In genomic region chr2:37020887-37021796, GRCh38 we compare ENCODE assay signal across 18 cellular contexts. TPM values are rescaled to one million over a fixed set of nuclear protein-coding genes. Genes with fewer than 3 reads are reported as not detected.
DNase-seq lines count a peak whose midpoint lies in the region; ATAC-seq, FAIRE-seq and TF ChIP-seq lines count a peak whose summit lies in the region.
"Had no signal": no experiment of that assay in that cellular context is flagged by ENCODE, and none has a peak within 500 bp of the region (broad histone marks: within the 10 kb centered on the region; RNA-seq: fewer than 3 reads in every experiment).

No MANE protein-coding gene starts in this region.

- peak overlapping the region; percentile 44 for H3K27ac Mint-ChIP-seq in activated T-cell treated with anti-CD3 and anti-CD28 coated beads, Interleukin-2, amount 50 U/mL, for 24 hours
- H3K27ac Mint-ChIP-seq in mesothelial cell of epicardium: peak overlapping the region; percentile 86
- H3K27ac Mint-ChIP-seq: naive thymus-derived CD8-positive, alpha-beta T cell had no signal

- H3K4me1 Mint-ChIP-seq in activated T-cell treated with anti-CD3 and anti-CD28 coated beads, Interleukin-2, amount 50 U/mL, for 24 hours (ENCODE audit: low read depth): no peaks in the 10 kb centered on the region
- peaks cover 17% of the 10 kb centered on the region for H3K4me1 Mint-ChIP-seq in mesothelial cell of epicardium

- no peak overlapping the region for H3K4me3 Mint-ChIP-seq in activated T-cell treated with anti-CD3 and anti-CD28 coated beads, Interleukin-2, amount 50 U/mL, for 24 hours
- no peak overlapping the region for H3K4me3 Mint-ChIP-seq in mesothelial cell of epicardium
- H3K4me3 Mint-ChIP-seq: brain; naive thymus-derived CD8-positive, alpha-beta T cell had no signal

- no peaks in the 10 kb centered on the region for H3K9me3 ChIP-seq in thoracic aorta
- H3K9me3 ChIP-seq: Peyer's patch, testis had no signal

- no peaks in the 10 kb centered on the region for H3K27me3 ChIP-seq in thoracic aorta (replicated peaks; ENCODE audit: insufficient read depth)
- H3K27me3 ChIP-seq: Peyer's patch, testis had no signal

- H3K4me3 ChIP-seq in thoracic aorta: no peak overlapping the region
- H3K4me3 ChIP-seq: Peyer's patch, testis had no signal

- peaks cover 79% of the 10 kb centered on the region for H3K36me3 Mint-ChIP-seq in activated T-cell treated with anti-CD3 and anti-CD28 coated beads, Interleukin-2, amount 50 U/mL, for 24 hours (ENCODE audit: low read depth)
- H3K36me3 Mint-ChIP-seq in mesothelial cell of epicardium: peaks cover 27% of the 10 kb centered on the region

- no peaks in the 10 kb centered on the region for H3K9me3 Mint-ChIP-seq in activated T-cell treated with anti-CD3 and anti-CD28 coated beads, Interleukin-2, amount 50 U/mL, for 24 hours
- H3K9me3 Mint-ChIP-seq in mesothelial cell of epicardium: no peaks in the 10 kb centered on the region
- H3K9me3 Mint-ChIP-seq: brain; naive thymus-derived CD8-positive, alpha-beta T cell had no signal

- DNase-seq in activated T-cell treated with anti-CD3 and anti-CD28 coated beads, Interleukin-2, amount 50 U/mL, for 24 hours: no peak
- DNase-seq in activated T-cell treated with anti-CD3 and anti-CD28 coated beads, Interleukin-2, amount 50 U/mL, for 1 hour: no peak
- DNase-seq in mesothelial cell of epicardium (ENCODE audit: low spot score in 2 of 2, unreplicated experiment in 2 of 2): no peak
- DNase-seq in thoracic aorta (ENCODE audit: low spot score): no peak
- DNase-seq in inferior parietal cortex (ENCODE audit: extremely low spot score): no peak
- DNase-seq: 8988T; activated CD4-positive, alpha-beta T cell treated with anti-CD3 and anti-CD28 coated beads for 4 hours; GF-D8; naive thymus-derived CD8-positive, alpha-beta T cell; NCI-H1417; NCI-H446 treated with DMSO at 0.1 percent for 48 hours; T-helper 2 cell had no signal

- no peak for TF ChIP-seq CTCF in mesothelial cell of epicardium (IDR thresholded peaks at IDR 0.05; ENCODE audit: unreplicated experiment)
- no peak for TF ChIP-seq CTCF in thoracic aorta (IDR thresholded peaks at IDR 0.05)

- peaks cover 18% of the 10 kb centered on the region for H3K36me3 ChIP-seq in thoracic aorta

- FAIRE-seq in endometrium (lab: Jason Lieb, UNC): peak; percentile 91

- H3K27ac ChIP-seq in thoracic aorta: peak overlapping the region; percentile 54 to 71

- ATAC-seq in thoracic aorta (ENCODE audit: insufficient number of reproducible peaks, low FRiP score, low read depth): no peak
- ATAC-seq in GM21717 (IDR thresholded peaks at IDR 0.05; ENCODE audit: unreplicated experiment): no peak
- ATAC-seq in GM21526 (IDR thresholded peaks at IDR 0.05; ENCODE audit: low FRiP score, unreplicated experiment): no peak
- ATAC-seq: naive thymus-derived CD8-positive, alpha-beta T cell had no signal

- H3K4me1 ChIP-seq in thoracic aorta (ENCODE audit: control insufficient read depth in 1 of 2, low read depth in 2 of 2): peaks cover 2 to 21% of the 10 kb centered on the region in 2 donors
- H3K4me1 ChIP-seq: Peyer's patch had no signal

- H3K27me3 Mint-ChIP-seq in activated T-cell treated with anti-CD3 and anti-CD28 coated beads, Interleukin-2, amount 50 U/mL, for 24 hours: no peaks in the 10 kb centered on the region
- no peaks in the 10 kb centered on the region for H3K27me3 Mint-ChIP-seq in mesothelial cell of epicardium (ENCODE audit: low read depth)
- H3K27me3 Mint-ChIP-seq: brain; naive thymus-derived CD8-positive, alpha-beta T cell had no signal

RNA-seq across cellular contexts. Expression of gene STRN, which starts 54.8 kb away (rescaled TPM):
- total RNA-seq in mesothelial cell of epicardium (24.9 to 26.6 TPM (median 25.7 TPM) in 3 replicates), thoracic aorta (10 to 100 TPM; 14.6 to 23.4 TPM)
